26 cellular contexts compared by ENCODE assay signal in genomic region chr16:89584768-89585549, GRCh38. TPM values are rescaled to one million over a fixed set of nuclear protein-coding genes. Genes with fewer than 3 reads are reported as not detected.
DNase-seq lines count a peak whose midpoint lies in the region; ATAC-seq and TF ChIP-seq lines count a peak whose summit lies in the region.
"Had no signal": no experiment of that assay in that cellular context is flagged by ENCODE, and none has a peak within 500 bp of the region (broad histone marks: within the 10 kb centered on the region; RNA-seq: fewer than 3 reads in every experiment).

No MANE protein-coding gene starts in this region.

- H4K8ac ChIP-seq in mesenchymal stem cell (ENCODE audit: low read length) = no peak overlapping the region

- peak overlapping the region; percentile 43 for H2AK5ac ChIP-seq in mesenchymal stem cell (ENCODE audit: low read length, severe bottlenecking)

- H3K27me3 ChIP-seq in ACC112 (ENCODE audit: insufficient read depth, low read length) (no peaks in the 10 kb centered on the region), DND-41 (ENCODE audit: insufficient read depth, low read length, poor library complexity) (no peaks in the 10 kb centered on the region), mesenchymal stem cell (ENCODE audit: control insufficient read depth in 1 of 2, insufficient read depth in 1 of 2, low read length in 2 of 2) (no peaks in the 10 kb centered on the region)
- H3K27me3 ChIP-seq: hepatocyte had no signal

- H3K4me1 ChIP-seq in ACC112 (ENCODE audit: control insufficient read depth, insufficient read depth, low read length, unreplicated experiment) (peaks cover 35% of the 10 kb centered on the region), DND-41 (ENCODE audit: insufficient read depth, low read length) (no peaks in the 10 kb centered on the region), mesenchymal stem cell (ENCODE audit: control insufficient read depth, insufficient read depth, low read depth, low read length) (peaks cover 34% of the 10 kb centered on the region)
- H3K4me1 ChIP-seq: psoas muscle had no signal

- H2BK15ac ChIP-seq in mesenchymal stem cell (ENCODE audit: low read depth, poor library complexity, severe bottlenecking) = peak overlapping the region; percentile 3

- H3K27ac ChIP-seq in ACC112 (ENCODE audit: low read depth, low read length) (peak overlapping the region; percentile 12; the same call in 1 of the 2 replicates), DND-41 (ENCODE audit: low read length) (no peak overlapping the region), mesenchymal stem cell (ENCODE audit: low read length, poor library complexity, severe bottlenecking) (no peak overlapping the region), coronary artery (no peak overlapping the region)
- H3K27ac ChIP-seq: hepatocyte, psoas muscle, thoracic aorta had no signal

- H2AFZ ChIP-seq in ACC112 (ENCODE audit: low read length, unreplicated experiment) (no peak overlapping the region), DND-41 (ENCODE audit: low read depth, low read length) (no peak overlapping the region), mesenchymal stem cell (ENCODE audit: low read depth, low read length) (no peak overlapping the region)
- H2AFZ ChIP-seq: hepatocyte had no signal

- H3K79me1 ChIP-seq in mesenchymal stem cell (replicated peaks; ENCODE audit: low read length, poor library complexity, severe bottlenecking) = peaks cover 2% of the 10 kb centered on the region

- DNase-seq in DND-41 = no peak
- DNase-seq in RPMI8226 = peak; percentile 55
- DNase-seq in mesenchymal stem cell = no peak
- no peak for DNase-seq in NCI-H1417 (lab: John Stamatoyannopoulos, UW)
- no peak for DNase-seq in coronary artery (ENCODE audit: low spot score)
- DNase-seq in NCI-H226 = no peak
- no peak for DNase-seq in NCI-H2227 (lab: John Stamatoyannopoulos, UW; ENCODE audit: unreplicated experiment)
- DNase-seq: activated CD4-positive, alpha-beta T cell treated with anti-CD3 and anti-CD28 coated beads for 36 hours; activated naive CD4-positive, alpha-beta T cell treated with anti-CD3 and anti-CD28 coated beads, Interleukin-2, amount 50 U/mL, for 16 hours; activated T-cell treated with anti-CD3 and anti-CD28 coated beads, Interleukin-2, amount 50 U/mL, for 48 hours; foreskin fibroblast; HFFc6; KG1; left ventricle myocardium superior; mucosa of descending colon; NCI-H2029; NCI-H524 treated with DMSO at 0.1 percent for 48 hours; psoas muscle; SHP77; stimulated activated CD4-positive, alpha-beta T cell treated with anti-CD3 and anti-CD28 coated beads, Interleukin-2, amount 100 ng/mL, for 48 hours; stimulated activated naive CD4-positive, alpha-beta T cell; T-helper 1 cell had no signal

- H3K23ac ChIP-seq in mesenchymal stem cell (ENCODE audit: low read length in 2 of 2) = no peak overlapping the region

- H3K9ac ChIP-seq in DND-41 (ENCODE audit: low read depth, low read length) (no peak overlapping the region), mesenchymal stem cell (ENCODE audit: low read length) (no peak overlapping the region)

- WGBS in mesenchymal stem cell = 86% methylated on average over 25 of the region's 25 CpGs

- H4K20me1 ChIP-seq in DND-41 (ENCODE audit: insufficient read depth, low read length) = no peaks in the 10 kb centered on the region

- no peak overlapping the region for H2BK5ac ChIP-seq in mesenchymal stem cell (ENCODE audit: low read depth, low read length, poor library complexity, severe bottlenecking)

- H3K4me2 ChIP-seq in DND-41 (ENCODE audit: insufficient read depth, low read length) = no peak overlapping the region
- no peak overlapping the region for H3K4me2 ChIP-seq in mesenchymal stem cell (ENCODE audit: low read length, poor library complexity, severe bottlenecking)
- H3K4me2 ChIP-seq: hepatocyte, smooth muscle cell had no signal

- peak overlapping the region in 1 of 2 experiments; percentile 6 for H3K18ac ChIP-seq in mesenchymal stem cell (ENCODE audit: low read depth in 1 of 2, low read length in 2 of 2)

- no peak overlapping the region for H3K4me3 ChIP-seq in ACC112 (ENCODE audit: low read depth, low read length)
- H3K4me3 ChIP-seq in DND-41 (ENCODE audit: low read depth in 1 of 2, low read length in 2 of 2) = no peak overlapping the region
- no peak overlapping the region for H3K4me3 ChIP-seq in mesenchymal stem cell (ENCODE audit: insufficient read depth in 1 of 2, low read depth in 1 of 2, low read length in 2 of 2)
- H3K4me3 ChIP-seq in coronary artery = no peak overlapping the region
- H3K4me3 ChIP-seq: hepatocyte, mucosa of descending colon, psoas muscle, smooth muscle cell, thoracic aorta had no signal

- H2BK120ac ChIP-seq in mesenchymal stem cell (ENCODE audit: low read depth, low read length) = peak overlapping the region; percentile 45

- peak overlapping the region; percentile 11 for H4K91ac ChIP-seq in mesenchymal stem cell (ENCODE audit: low read length)

- no peak overlapping the region for H3K14ac ChIP-seq in mesenchymal stem cell (ENCODE audit: low read length in 2 of 2)

- peak overlapping the region; percentile 7 to 28 for H2BK12ac ChIP-seq in mesenchymal stem cell (ENCODE audit: low read length in 2 of 2)

- TF ChIP-seq CTCF in DND-41 (IDR thresholded peaks at IDR 0.05; ENCODE audit: borderline replicate concordance, extremely low read depth, low read length, poor library complexity, severe bottlenecking) (no peak), coronary artery (IDR thresholded peaks at IDR 0.05) (no peak)

- H3K79me2 ChIP-seq in ACC112 (ENCODE audit: control insufficient read depth, insufficient read depth, low read length, unreplicated experiment) = peaks cover 3% of the 10 kb centered on the region
- no peaks in the 10 kb centered on the region for H3K79me2 ChIP-seq in DND-41 (ENCODE audit: insufficient read depth, low read length)
- H3K79me2 ChIP-seq: hepatocyte had no signal

- ATAC-seq in DND-41 (ENCODE audit: insufficient read depth, low read depth) = 0 out of 3 replicates have a peak, but pooled peaks have one; percentile 18
- ATAC-seq: activated CD4-positive, alpha-beta T cell treated with anti-CD3 and anti-CD28 coated beads for 36 hours; left ventricle myocardium superior; mucosa of descending colon had no signal

- H3K36me3 ChIP-seq in ACC112 (ENCODE audit: insufficient read depth, low read length) (peaks cover 17% of the 10 kb centered on the region; the same call in 1 of the 2 replicates), DND-41 (ENCODE audit: insufficient read depth, low read length) (peaks cover 34% of the 10 kb centered on the region), mesenchymal stem cell (ENCODE audit: control insufficient read depth in 1 of 2, insufficient read depth in 2 of 2, low read depth in 1 of 2, low read length in 2 of 2) (peaks cover 0 to 10% of the 10 kb centered on the region in 2 experiments)
- H3K36me3 ChIP-seq: thoracic aorta had no signal

- peaks cover 18% of the 10 kb centered on the region for H3K9me3 ChIP-seq in DND-41 (ENCODE audit: insufficient read depth, low read length, severe bottlenecking)
- H3K9me3 ChIP-seq in mesenchymal stem cell (ENCODE audit: control insufficient read depth, low read length) = no peaks in the 10 kb centered on the region
- H3K9me3 ChIP-seq: mucosa of descending colon, psoas muscle, thoracic aorta had no signal

- H3K4ac ChIP-seq in mesenchymal stem cell (ENCODE audit: low read depth in 1 of 2, low read length in 2 of 2) = no peak overlapping the region

RNA-seq across cellular contexts. Expression of gene CPNE7, which starts 9.4 kb away (rescaled TPM):
- 5.6 TPM for polyA plus RNA-seq in mesenchymal stem cell (2013, experiment 1 of 2)
- polyA plus RNA-seq in mesenchymal stem cell (2013, experiment 2 of 2) = 4.8 TPM

RNA-seq across cellular contexts. Expression of gene RPL13, which starts 24.5 kb away (rescaled TPM):
- 2,898 TPM for polyA plus RNA-seq in mesenchymal stem cell (2013, experiment 1 of 2)
- polyA plus RNA-seq in mesenchymal stem cell (2013, experiment 2 of 2) = 2,946 TPM

RNA-seq across cellular contexts. Expression of gene DPEP1, which starts 28.5 kb away (rescaled TPM):
- polyA plus RNA-seq in mesenchymal stem cell (2013, experiment 1 of 2) = not detected
- polyA plus RNA-seq in mesenchymal stem cell (2013, experiment 2 of 2) = not detected
- polyA plus RNA-seq: smooth muscle cell had no signal
